Comparison of ENCODE assay signal across 9 cellular contexts in the genomic region with DNA sequence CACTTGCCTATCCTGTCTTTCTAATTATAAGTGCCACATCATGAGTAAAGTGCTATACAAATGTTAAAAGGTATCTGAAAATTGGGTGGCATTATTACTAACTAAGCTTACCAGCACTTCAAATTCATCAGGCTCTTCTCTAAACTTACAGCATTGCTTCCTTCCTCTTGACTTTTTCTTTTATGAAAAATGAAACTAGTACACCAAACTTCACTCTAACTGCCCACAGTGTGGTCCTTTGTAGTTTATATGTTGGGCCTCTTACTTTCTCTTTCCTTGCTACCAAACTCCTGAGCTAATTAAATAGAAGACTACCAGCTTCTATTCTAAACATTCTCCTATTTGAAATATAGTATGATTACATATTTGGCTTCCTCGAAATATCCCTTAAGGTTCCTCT.
DNase-seq lines count a peak whose midpoint lies in the region; ATAC-seq and FAIRE-seq lines count a peak whose summit lies in the region.
"Had no signal": no experiment of that assay in that cellular context is flagged by ENCODE, and none has a peak within 500 bp of the region (broad histone marks: within the 10 kb centered on the region; RNA-seq: fewer than 3 reads in every experiment).

No MANE protein-coding gene starts in this region.

- no peak overlapping the region for H3K18ac ChIP-seq in mesenchymal stem cell (ENCODE audit: low read depth in 1 of 2, low read length in 2 of 2)

- H3K4me3 ChIP-seq in CD4-positive, CD25-positive, alpha-beta regulatory T cell (ENCODE audit: low read depth, low read length), result peak overlapping the region; percentile 2
- no peak overlapping the region for H3K4me3 ChIP-seq in mesenchymal stem cell (ENCODE audit: insufficient read depth in 1 of 2, low read depth in 1 of 2, low read length in 2 of 2)

- H3K27ac ChIP-seq in CD4-positive, CD25-positive, alpha-beta regulatory T cell (ENCODE audit: insufficient read depth, low read length, poor library complexity, severe bottlenecking), result no peak overlapping the region
- H3K27ac ChIP-seq in mesenchymal stem cell (ENCODE audit: low read length, poor library complexity, severe bottlenecking), result peak overlapping the region; percentile 80
- H3K27ac ChIP-seq: parathyroid adenoma had no signal

- no peaks in the 10 kb centered on the region for H3K27me3 Mint-ChIP-seq in CD4-positive, CD25-positive, alpha-beta regulatory T cell
- no peaks in the 10 kb centered on the region for H3K27me3 Mint-ChIP-seq in T-helper 1 cell treated with Interleukin-12 subunit alpha and Interleukin-12 subunit beta and Interleukin-4 antibody, amounts not matched to agents 30 μg/mL and 1 μg/mL, for 36 hours (ENCODE audit: low read depth)

- H2AFZ ChIP-seq in mesenchymal stem cell (ENCODE audit: low read depth, low read length), result no peak overlapping the region
- H2AFZ ChIP-seq: parathyroid adenoma had no signal

- peak in 1 of 3 donors; percentile 65 for DNase-seq in CD4-positive, CD25-positive, alpha-beta regulatory T cell
- DNase-seq in mesenchymal stem cell (peak; percentile 30), HTR-8/SVneo (ENCODE audit: insufficient read length, low spot score) (no peak), NCI-H82 treated with DMSO at 0.1 percent for 48 hours (lab: John Stamatoyannopoulos, UW; ENCODE audit: unreplicated experiment) (no peak)

- no peak overlapping the region for H3K4ac ChIP-seq in mesenchymal stem cell (ENCODE audit: low read depth in 1 of 2, low read length in 2 of 2)

- H3K14ac ChIP-seq in mesenchymal stem cell (ENCODE audit: low read length in 2 of 2), result no peak overlapping the region

- H3K4me3 Mint-ChIP-seq in CD4-positive, CD25-positive, alpha-beta regulatory T cell, result peak overlapping the region in 1 of 4 donors; percentile 0
- H3K4me3 Mint-ChIP-seq in T-helper 1 cell treated with Interleukin-12 subunit alpha and Interleukin-12 subunit beta and Interleukin-4 antibody, amounts not matched to agents 30 μg/mL and 1 μg/mL, for 36 hours, result peak overlapping the region; percentile 36

- H2BK12ac ChIP-seq in mesenchymal stem cell (ENCODE audit: low read length in 2 of 2), result no peak overlapping the region

- no peak overlapping the region for H2BK120ac ChIP-seq in mesenchymal stem cell (ENCODE audit: low read depth, low read length)

- H3K36me3 Mint-ChIP-seq in CD4-positive, CD25-positive, alpha-beta regulatory T cell, result peaks cover 25% of the 10 kb centered on the region
- peaks cover 34% of the 10 kb centered on the region for H3K36me3 Mint-ChIP-seq in T-helper 1 cell treated with Interleukin-12 subunit alpha and Interleukin-12 subunit beta and Interleukin-4 antibody, amounts not matched to agents 30 μg/mL and 1 μg/mL, for 36 hours (ENCODE audit: low read depth)

- H3K9me3 ChIP-seq in CD4-positive, CD25-positive, alpha-beta regulatory T cell (ENCODE audit: control insufficient read depth in 2 of 2, low read length in 2 of 2), result no peaks in the 10 kb centered on the region
- H3K9me3 ChIP-seq in mesenchymal stem cell (ENCODE audit: control insufficient read depth, low read length), result no peaks in the 10 kb centered on the region

- no peak overlapping the region for H2BK15ac ChIP-seq in mesenchymal stem cell (ENCODE audit: low read depth, poor library complexity, severe bottlenecking)

- H4K8ac ChIP-seq in mesenchymal stem cell (ENCODE audit: low read length), result no peak overlapping the region

- peak overlapping the region; percentile 5 for H2AK5ac ChIP-seq in mesenchymal stem cell (ENCODE audit: low read length, severe bottlenecking)

- ATAC-seq in CD4-positive, CD25-positive, alpha-beta regulatory T cell (ENCODE audit: low read depth in 2 of 2), result peak; percentile 37 to 52
- ATAC-seq in GM21360 (IDR thresholded peaks at IDR 0.05; ENCODE audit: unreplicated experiment) (peak; percentile 75), HG03432 (IDR thresholded peaks at IDR 0.05; ENCODE audit: unreplicated experiment) (no peak), HG03378 (IDR thresholded peaks at IDR 0.05; ENCODE audit: unreplicated experiment) (no peak)

- H3K4me1 ChIP-seq in CD4-positive, CD25-positive, alpha-beta regulatory T cell (ENCODE audit: control insufficient read depth, insufficient read depth, low read length, poor library complexity, severe bottlenecking), result peaks cover 9% of the 10 kb centered on the region
- H3K4me1 ChIP-seq in mesenchymal stem cell (ENCODE audit: control insufficient read depth, insufficient read depth, low read depth, low read length), result peaks cover 2% of the 10 kb centered on the region
- H3K4me1 ChIP-seq: parathyroid adenoma had no signal

- 93% methylated on average over 1 of the region's 1 CpG for WGBS in mesenchymal stem cell

- no peak overlapping the region for H3K23ac ChIP-seq in mesenchymal stem cell (ENCODE audit: low read length in 2 of 2)

- H3K36me3 ChIP-seq in CD4-positive, CD25-positive, alpha-beta regulatory T cell (ENCODE audit: control insufficient read depth, insufficient read depth, low read length), result peaks cover 11% of the 10 kb centered on the region
- peaks cover 0 to 28% of the 10 kb centered on the region in 2 experiments for H3K36me3 ChIP-seq in mesenchymal stem cell (ENCODE audit: control insufficient read depth in 1 of 2, insufficient read depth in 2 of 2, low read depth in 1 of 2, low read length in 2 of 2)

- peaks cover 9% of the 10 kb centered on the region for H3K79me1 ChIP-seq in mesenchymal stem cell (replicated peaks; ENCODE audit: low read length, poor library complexity, severe bottlenecking)

- no peak overlapping the region for H4K91ac ChIP-seq in mesenchymal stem cell (ENCODE audit: low read length)

- peaks cover 14 to 28% (median 23%) of the 10 kb centered on the region in 4 donors for H3K4me1 Mint-ChIP-seq in CD4-positive, CD25-positive, alpha-beta regulatory T cell
- peaks cover 35% of the 10 kb centered on the region for H3K4me1 Mint-ChIP-seq in T-helper 1 cell treated with Interleukin-12 subunit alpha and Interleukin-12 subunit beta and Interleukin-4 antibody, amounts not matched to agents 30 μg/mL and 1 μg/mL, for 36 hours (ENCODE audit: low read depth)

- H3K9ac ChIP-seq in mesenchymal stem cell (ENCODE audit: low read length), result peak overlapping the region; percentile 10
- H3K9ac ChIP-seq: parathyroid adenoma had no signal

- H3K27ac Mint-ChIP-seq in CD4-positive, CD25-positive, alpha-beta regulatory T cell, result peak overlapping the region in 2 of 3 donors; percentile 44 to 88
- peak overlapping the region; percentile 60 for H3K27ac Mint-ChIP-seq in T-helper 1 cell treated with Interleukin-12 subunit alpha and Interleukin-12 subunit beta and Interleukin-4 antibody, amounts not matched to agents 30 μg/mL and 1 μg/mL, for 36 hours

- H2BK5ac ChIP-seq in mesenchymal stem cell (ENCODE audit: low read depth, low read length, poor library complexity, severe bottlenecking), result no peak overlapping the region

- H3K4me2 ChIP-seq in mesenchymal stem cell (ENCODE audit: low read length, poor library complexity, severe bottlenecking), result no peak overlapping the region

- H3K27me3 ChIP-seq in CD4-positive, CD25-positive, alpha-beta regulatory T cell (ENCODE audit: control insufficient read depth, insufficient read depth, low read length), result no peaks in the 10 kb centered on the region
- no peaks in the 10 kb centered on the region for H3K27me3 ChIP-seq in mesenchymal stem cell (ENCODE audit: control insufficient read depth in 1 of 2, insufficient read depth in 1 of 2, low read length in 2 of 2)

- FAIRE-seq in HTR-8/SVneo (lab: Jason Lieb, UNC), result no peak

- no peaks in the 10 kb centered on the region for H3K9me3 Mint-ChIP-seq in CD4-positive, CD25-positive, alpha-beta regulatory T cell
- H3K9me3 Mint-ChIP-seq in T-helper 1 cell treated with Interleukin-12 subunit alpha and Interleukin-12 subunit beta and Interleukin-4 antibody, amounts not matched to agents 30 μg/mL and 1 μg/mL, for 36 hours, result no peaks in the 10 kb centered on the region

Comparison
In these comparisons a context has a peak if more than half of its experiments do, and no peak if none do; other contexts are left out.
1. ATAC-seq: peak in CD4-positive, CD25-positive, alpha-beta regulatory T cell (2 of 2) and GM21360 (single experiment); none in HG03432 (single experiment) and HG03378 (single experiment).